8 cellular contexts compared by ENCODE assay signal in the genomic region with DNA sequence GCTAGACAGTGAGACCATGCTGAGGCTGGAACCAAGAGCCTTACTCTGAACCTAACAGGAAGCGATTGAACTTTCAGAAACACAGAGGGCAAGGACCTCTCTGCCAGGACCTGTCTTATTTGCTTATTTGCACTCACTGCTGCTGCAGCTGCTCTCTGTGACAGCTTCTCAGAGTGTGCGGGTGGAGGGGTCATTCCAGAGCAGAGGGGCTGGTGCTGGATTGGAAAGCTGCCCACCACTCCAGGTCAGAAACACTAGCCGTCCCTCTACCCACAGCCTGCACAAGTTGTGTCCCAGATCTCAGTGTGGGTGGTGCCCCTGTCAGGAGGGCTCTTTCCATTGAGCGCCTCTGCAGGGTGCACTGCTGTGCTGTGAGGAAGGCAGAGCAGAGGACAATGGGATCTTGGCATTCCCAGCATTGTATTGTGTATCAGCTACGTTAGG.
DNase-seq lines count a peak whose midpoint lies in the region; ATAC-seq, FAIRE-seq and TF ChIP-seq lines count a peak whose summit lies in the region.

No MANE protein-coding gene starts in this region.

- H3K36me3 ChIP-seq in ectodermal cell (ENCODE audit: control insufficient read depth, insufficient read depth, low read length) (no peaks in the 10 kb centered on the region), upper lobe of right lung (no peaks in the 10 kb centered on the region), breast epithelium (no peaks in the 10 kb centered on the region)

- peak; percentile 85 for ATAC-seq in GM19438 (IDR thresholded peaks at IDR 0.05; ENCODE audit: low read depth, unreplicated experiment)
- peak; percentile 72 for ATAC-seq in HG03342 (IDR thresholded peaks at IDR 0.05; ENCODE audit: unreplicated experiment)
- peak; percentile 42 for ATAC-seq in upper lobe of right lung

- H3K4me3 ChIP-seq in ectodermal cell (ENCODE audit: insufficient read depth, low read depth, low read length): no peak overlapping the region
- H3K4me3 ChIP-seq in upper lobe of right lung: no peak overlapping the region
- H3K4me3 ChIP-seq in breast epithelium: no peak overlapping the region

- WGBS in ectodermal cell, 2 experiments: 41 to 44% methylated on average over 5 of the region's 5 CpGs

- H3K27ac ChIP-seq in ectodermal cell (ENCODE audit: insufficient read depth, low read depth, low read length, poor library complexity, severe bottlenecking) (peak overlapping the region; percentile 40), upper lobe of right lung (no peak overlapping the region), breast epithelium (no peak overlapping the region)

- peak; percentile 78 for DNase-seq in Ammon's horn (ENCODE audit: low spot score)
- no peak for DNase-seq in upper lobe of right lung
- no peak for DNase-seq in kidney glomerular epithelial cell (lab: John Stamatoyannopoulos, UW)
- DNase-seq in breast epithelium (ENCODE audit: low spot score in 2 of 2): no peak
- DNase-seq in D721Med (ENCODE audit: insufficient read length, low spot score): no peak

- TF ChIP-seq CTCF in upper lobe of right lung (IDR thresholded peaks at IDR 0.05): no peak
- no peak for TF ChIP-seq CTCF in breast epithelium (IDR thresholded peaks at IDR 0.05)
- no peak for TF ChIP-seq CTCF in D721Med (IDR thresholded peaks at IDR 0.05; ENCODE audit: insufficient read depth, missing control alignments)

- TF ChIP-seq POLR2A in breast epithelium (IDR thresholded peaks at IDR 0.05): no peak

- H3K27me3 ChIP-seq in ectodermal cell (ENCODE audit: control insufficient read depth, insufficient read depth, low read length, poor library complexity, severe bottlenecking) (no peaks in the 10 kb centered on the region), upper lobe of right lung (no peaks in the 10 kb centered on the region), breast epithelium (no peaks in the 10 kb centered on the region)

- H3K4me1 ChIP-seq in ectodermal cell (ENCODE audit: control insufficient read depth, insufficient read depth, low read length) (peaks cover 54% of the 10 kb centered on the region), upper lobe of right lung (peaks cover 34% of the 10 kb centered on the region), breast epithelium (peaks cover 0 to 7% of the 10 kb centered on the region in 2 donors)

- no peak for FAIRE-seq in D721Med (lab: Jason Lieb, UNC)

- no peaks in the 10 kb centered on the region for H3K9me3 ChIP-seq in ectodermal cell (ENCODE audit: control insufficient read depth, low read length)
- H3K9me3 ChIP-seq in upper lobe of right lung: no peaks in the 10 kb centered on the region
- H3K9me3 ChIP-seq in breast epithelium: no peaks in the 10 kb centered on the region

- intact Hi-C loops in upper lobe of right lung (cut with DNase I) (no loop called here), breast epithelium (cut with DNase I; ENCODE audit: low total_unique reads) (no loop called here)
